Comparison of ENCODE assay signal across 9 cellular contexts in the genomic region with DNA sequence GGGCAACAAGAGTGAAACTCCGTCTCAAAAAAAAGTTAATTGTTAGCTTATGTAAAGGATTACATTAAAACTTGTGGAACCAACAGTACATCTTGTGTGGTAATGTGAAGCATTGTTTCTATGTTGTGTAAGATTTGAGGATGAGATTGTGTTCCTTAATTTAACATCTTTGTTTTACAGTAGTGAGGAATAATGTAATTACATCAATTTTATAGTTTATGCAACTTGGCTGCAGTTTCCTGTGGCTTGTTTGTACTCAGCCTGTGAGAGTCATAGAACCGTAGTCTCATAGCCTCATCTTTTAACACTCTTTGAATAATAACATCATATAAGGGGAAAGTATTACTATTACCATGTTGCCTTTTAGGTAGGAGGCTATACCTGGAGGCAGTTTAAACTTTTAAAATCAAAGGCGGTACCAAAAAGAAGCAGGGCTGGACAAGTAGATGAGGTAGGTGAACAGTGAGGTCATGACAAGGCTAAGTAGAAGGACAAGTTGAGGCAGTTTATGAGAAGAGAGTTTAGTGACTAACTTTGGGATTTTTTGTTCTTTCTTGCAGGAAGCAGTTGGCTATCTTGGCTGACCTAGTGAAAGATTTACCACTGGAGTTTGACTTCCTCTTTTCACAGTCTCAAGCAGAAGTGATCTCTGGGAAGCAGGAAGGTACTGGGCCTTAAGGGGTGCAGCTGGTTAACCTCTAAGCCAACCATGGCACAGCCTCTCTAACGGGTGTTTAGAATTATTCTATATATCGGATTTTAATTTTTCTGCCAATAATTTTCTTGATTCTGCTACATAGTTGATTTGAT. TPM values are rescaled to one million over a fixed set of nuclear protein-coding genes. Genes with fewer than 3 reads are reported as not detected.
DNase-seq lines count a peak whose midpoint lies in the region; ATAC-seq and TF ChIP-seq lines count a peak whose summit lies in the region.
"Had no signal": no experiment of that assay in that cellular context is flagged by ENCODE, and none has a peak within 500 bp of the region (broad histone marks: within the 10 kb centered on the region; RNA-seq: fewer than 3 reads in every experiment).

No MANE protein-coding gene starts in this region.

- TF ChIP-seq CTCF in thyroid gland (IDR thresholded peaks at IDR 0.05) (no peak), testis (IDR thresholded peaks at IDR 0.05) (no peak), MM.1S (IDR thresholded peaks at IDR 0.05; ENCODE audit: low read length) (no peak)

- H2AFZ ChIP-seq in MM.1S (ENCODE audit: low read length) = no peak overlapping the region

- H3K36me3 ChIP-seq in thyroid gland (peaks cover under 1 to 3% of the 10 kb centered on the region in 2 donors), testis (ENCODE audit: low read depth, missing control alignments) (no peaks in the 10 kb centered on the region), MM.1S (replicated peaks; ENCODE audit: insufficient read depth, low read length) (no peaks in the 10 kb centered on the region)

- H4K20me1 ChIP-seq in MM.1S (ENCODE audit: insufficient read depth, low read length) = no peaks in the 10 kb centered on the region

- peaks cover 4% of the 10 kb centered on the region for H3K36me3 Mint-ChIP-seq in memory B cell

- H3K9me3 Mint-ChIP-seq in memory B cell = no peaks in the 10 kb centered on the region

- no peak overlapping the region for H3K9ac ChIP-seq in MM.1S (ENCODE audit: low read length)

- H3K4me2 ChIP-seq in MM.1S (ENCODE audit: low read depth, low read length) = no peak overlapping the region

- no peaks in the 10 kb centered on the region for H3K79me2 ChIP-seq in MM.1S (ENCODE audit: low read length)

- peak; percentile 22 for DNase-seq in OCI-M2 (lab: John Stamatoyannopoulos, UW; ENCODE audit: unreplicated experiment)
- no peak for DNase-seq in memory B cell (ENCODE audit: low spot score in 2 of 2)
- no peak for DNase-seq in thyroid gland
- no peak for DNase-seq in testis
- DNase-seq in NCI-H526 treated with DMSO at 0.1 percent for 48 hours (lab: John Stamatoyannopoulos, UW) = no peak
- no peak for DNase-seq in MM.1S

- no peaks in the 10 kb centered on the region for H3K9me2 ChIP-seq in MM.1S (replicated peaks; ENCODE audit: insufficient read depth, low read length)

- 84 to 91% methylated on average over 5 of the region's 5 CpGs for WGBS in thyroid gland, 2 donors
- 83% methylated on average over 5 of the region's 5 CpGs for WGBS in testis, 2 donors

- H3K4me1 Mint-ChIP-seq in memory B cell = peaks cover 9% of the 10 kb centered on the region

- H3K4me3 ChIP-seq in thyroid gland (replicated peaks in 1 of 3) = no peak overlapping the region
- no peak overlapping the region for H3K4me3 ChIP-seq in testis
- H3K4me3 ChIP-seq in MM.1S (ENCODE audit: low read length) = no peak overlapping the region
- H3K4me3 ChIP-seq: HAP-1 had no signal

- intact Hi-C loops in thyroid gland (cut with DNase I) = no loop called here
- intact Hi-C loops in testis (cut with DNase I; ENCODE audit: low total_unique reads) = no loop called here

- H3K27me3 Mint-ChIP-seq in memory B cell = no peaks in the 10 kb centered on the region

- no peaks in the 10 kb centered on the region for H3F3A ChIP-seq in MM.1S (ENCODE audit: insufficient read depth, low read length)

- TF ChIP-seq POLR2A in thyroid gland (IDR thresholded peaks at IDR 0.05) (no peak), testis (IDR thresholded peaks at IDR 0.05) (no peak)

- no peak overlapping the region for H3K4me3 Mint-ChIP-seq in memory B cell

- no peaks in the 10 kb centered on the region for H3K27me3 ChIP-seq in thyroid gland
- H3K27me3 ChIP-seq in testis = no peaks in the 10 kb centered on the region
- no peaks in the 10 kb centered on the region for H3K27me3 ChIP-seq in MM.1S (replicated peaks; ENCODE audit: insufficient read depth, low read length)

- H3K9me3 ChIP-seq in thyroid gland (no peaks in the 10 kb centered on the region), testis (no peaks in the 10 kb centered on the region), MM.1S (replicated peaks; ENCODE audit: insufficient read depth, low read length) (no peaks in the 10 kb centered on the region)
- H3K9me3 ChIP-seq: HAP-1 had no signal

- no peak overlapping the region for H3K27ac ChIP-seq in thyroid gland
- no peak overlapping the region for H3K27ac ChIP-seq in testis
- no peak overlapping the region for H3K27ac ChIP-seq in MM.1S (ENCODE audit: low read length)

- peak; percentile 97 for ATAC-seq in GM18861 (IDR thresholded peaks at IDR 0.05; ENCODE audit: unreplicated experiment)
- ATAC-seq in HG02840 (IDR thresholded peaks at IDR 0.05; ENCODE audit: low FRiP score, unreplicated experiment) = peak; percentile 75
- ATAC-seq in memory B cell (ENCODE audit: low read depth) = peak; percentile 73

- H3K27ac Mint-ChIP-seq in memory B cell = peak overlapping the region; percentile 31

- H3K4me1 ChIP-seq in thyroid gland (peaks cover 11 to 15% of the 10 kb centered on the region in 2 donors), testis (no peaks in the 10 kb centered on the region), MM.1S (ENCODE audit: low read length) (no peaks in the 10 kb centered on the region)
- H3K4me1 ChIP-seq: HAP-1 had no signal

RNA-seq across cellular contexts. Expression of a gene that starts 26.1 kb away (rescaled TPM):
- 10 to 100 TPM in 2 of 4 donors, 1 to 10 TPM in 2; 7.8 to 13.7 (median 10.2) TPM for total RNA-seq in thyroid gland
- total RNA-seq in testis = 1 to 10 TPM; 4.0 to 6.3 TPM
- polyA plus RNA-seq in testis (ENCODE audit: insufficient read depth, low read depth, low replicate concordance) = 5.0 TPM

RNA-seq across cellular contexts. Expression of a gene that starts 46.5 kb away (rescaled TPM):
- 10 to 100 TPM; 30.3 to 63.9 (median 41.0) TPM for total RNA-seq in thyroid gland
- 10 to 100 TPM; 45.8 to 47.4 TPM for total RNA-seq in testis
- polyA plus RNA-seq in testis (ENCODE audit: insufficient read depth, low read depth, low replicate concordance) = 30.0 TPM

RNA-seq across cellular contexts. Expression of a gene that starts 46.6 kb away (rescaled TPM):
- total RNA-seq in thyroid gland (10 to 100 TPM; 18.6 to 25.7 (median 20.7) TPM), testis (10 to 100 TPM; 35.7 to 42.4 TPM)
- polyA plus RNA-seq in testis (ENCODE audit: insufficient read depth, low read depth, low replicate concordance) = 98.5 TPM
